ENCODE assay signal across 11 cellular contexts in the genomic region with DNA sequence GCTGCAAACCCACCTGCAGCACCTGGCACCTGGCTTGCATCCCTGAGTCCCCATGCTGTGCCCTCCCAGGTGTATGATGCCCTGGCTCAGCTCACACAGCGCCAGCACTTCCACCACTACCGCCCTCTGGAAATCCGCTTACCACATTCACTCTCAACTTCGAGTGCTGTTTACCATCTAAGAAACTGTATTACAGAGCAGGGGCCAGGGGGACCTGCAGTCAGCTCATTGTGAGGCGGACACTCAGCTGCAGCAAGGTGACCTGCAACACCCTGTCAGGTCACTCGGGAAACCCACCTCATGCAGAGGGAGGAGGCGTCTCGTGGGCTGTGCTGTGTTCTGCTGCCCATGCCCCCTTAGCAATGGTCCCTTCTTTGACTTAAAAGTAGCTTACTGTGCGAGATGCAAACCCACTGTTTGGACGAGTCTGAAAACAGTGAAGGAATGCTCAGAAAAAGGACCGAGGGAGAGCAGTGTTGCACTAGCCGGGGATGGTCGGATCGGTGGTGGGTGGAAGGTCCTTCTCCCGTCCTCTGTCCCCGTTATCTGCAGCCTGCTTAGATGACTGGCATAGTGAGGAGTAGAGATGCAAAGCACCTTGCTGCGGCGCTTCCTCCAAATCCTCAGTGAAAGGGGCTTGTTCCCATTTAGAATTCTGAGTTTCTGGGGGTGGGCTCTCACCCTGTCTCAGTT.
"Had no signal": no experiment of that assay in that cellular context is flagged by ENCODE, and none has a peak within 500 bp of the region (broad histone marks: within the 10 kb centered on the region; RNA-seq: fewer than 3 reads in every experiment).

No MANE protein-coding gene starts in this region.

- H3K27ac ChIP-seq: gastrocnemius medialis, heart left ventricle, left ventricle myocardium inferior, testis had no signal

- H3K4me1 ChIP-seq: gastrocnemius medialis, heart left ventricle, left ventricle myocardium inferior, testis had no signal

- H3K36me3 ChIP-seq: gastrocnemius medialis, heart left ventricle, left ventricle myocardium inferior had no signal

- H3K9me3 ChIP-seq: gastrocnemius medialis, testis had no signal

- H3K27me3 ChIP-seq: gastrocnemius medialis, heart left ventricle, testis had no signal

- DNase-seq: activated CD4-positive, CD25-positive, alpha-beta regulatory T cell treated with anti-CD3 and anti-CD28 coated beads, Interleukin-2, amount 50 U/mL, for 72 hours; activated gamma-delta T cell treated with Interleukin-2 at 50 U/mL for 16 hours; activated T-cell treated with anti-CD3 and anti-CD28 coated beads for 4 hours; cerebellar nuclear complex; cortex of kidney; erythroblast; gastrocnemius medialis; heart left ventricle; left ventricle myocardium inferior; stimulated activated CD4-positive, alpha-beta T cell treated with anti-CD3 and anti-CD28 coated beads, Interleukin-4, amount 100 ng/mL, for 4 hours; testis had no signal

- H3K4me3 ChIP-seq: gastrocnemius medialis, heart left ventricle, left ventricle myocardium inferior, testis had no signal
